In genomic region chr18:9608298-9608697, GRCh38 we compare ENCODE assay signal across 1 cellular context.
TF ChIP-seq lines count a peak whose summit lies in the region.

No MANE protein-coding gene starts in this region.

TF ChIP-seq in IMR-90, 13 proteins besides CTCF, POLR2A, EP300 and RAD21:
- TF ChIP-seq SMC3 (IDR thresholded peaks at IDR 0.05; ENCODE audit: low read depth, low read length) (no peak), NFE2L2 (IDR thresholded peaks at IDR 0.05; ENCODE audit: low read depth, low read length) (no peak), MXI1 (IDR thresholded peaks at IDR 0.05; ENCODE audit: borderline replicate concordance, low read depth, low read length) (no peak), CEBPB (IDR thresholded peaks at IDR 0.05; ENCODE audit: low read depth, low read length) (no peak), USF2 (IDR thresholded peaks at IDR 0.05; ENCODE audit: low read depth, low read length) (no peak), BHLHE40 (IDR thresholded peaks at IDR 0.05; ENCODE audit: low read depth, low read length) (no peak), RCOR1 (IDR thresholded peaks at IDR 0.05; ENCODE audit: insufficient replicate concordance, low read length) (no peak), ELK1 (IDR thresholded peaks at IDR 0.05; ENCODE audit: borderline replicate concordance, low read depth, low read length) (no peak)
